Comparison of ENCODE assay signal across 16 cellular contexts in the genomic region with DNA sequence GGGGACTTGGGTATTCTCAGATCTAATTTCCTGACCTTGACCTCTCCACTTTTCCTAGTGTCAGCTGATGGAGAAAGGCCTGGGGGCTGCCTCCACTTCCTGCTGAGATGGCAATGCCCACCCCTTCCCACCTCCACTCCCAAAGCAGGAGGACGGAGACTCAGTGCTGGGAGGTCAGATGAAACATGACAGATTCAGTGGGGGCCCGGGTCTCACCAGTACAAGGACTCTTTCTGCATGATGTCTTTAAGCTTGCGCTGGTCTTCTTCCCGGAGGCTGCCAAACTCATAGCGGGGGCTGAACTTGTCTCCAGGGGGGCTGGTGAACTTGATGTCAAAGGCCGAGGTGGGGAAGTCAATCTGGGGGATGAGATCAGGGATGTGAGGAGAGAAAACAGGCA. TPM values are rescaled to one million over a fixed set of nuclear protein-coding genes. Genes with fewer than 3 reads are reported as not detected.
A peak's percentile ranks its signal among the peaks of the same experiment; 100 is the strongest.
DNase-seq lines count a peak whose midpoint lies in the region; ATAC-seq and TF ChIP-seq lines count a peak whose summit lies in the region.
"Had no signal": no experiment of that assay in that cellular context is flagged by ENCODE, and none has a peak within 500 bp of the region (broad histone marks: within the 10 kb centered on the region; RNA-seq: fewer than 3 reads in every experiment).

No MANE protein-coding gene starts in this region.

- DNase-seq in heart left ventricle (peak in 1 of 5 donors; percentile 30), Right ventricle myocardium inferior (ENCODE audit: missing footprints) (no peak), substantia nigra (lab: John Stamatoyannopoulos, UW) (no peak), glomerular visceral epithelial cell (ENCODE audit: extremely low spot score) (no peak), COLO668 (lab: John Stamatoyannopoulos, UW; ENCODE audit: unreplicated experiment) (no peak)
- DNase-seq: activated CD4-positive, alpha-beta T cell treated with anti-CD3 and anti-CD28 coated beads, Interleukin-2, amount 10 ng/mL, durations not matched to agents 7 days and 5 days; activated T-cell treated with anti-CD3 and anti-CD28 coated beads, Interleukin-2, amount 50 U/mL, for 24 hours; immature natural killer cell; mesendoderm; OCI-M1; pancreas; stimulated activated CD4-positive, alpha-beta T cell treated with anti-CD3 and anti-CD28 coated beads, Interleukin-12 subunit alpha, Interleukin-12 subunit beta, amount 100 ng/mL, for 4 hours had no signal

- peaks cover 0 to 95% (median 66%) of the 10 kb centered on the region in 9 donors for H3K36me3 ChIP-seq in heart left ventricle
- H3K36me3 ChIP-seq in neural cell (ENCODE audit: insufficient read depth, low read length): peaks cover 29% of the 10 kb centered on the region

- TF ChIP-seq EP300 in neural cell (conservative IDR thresholded peaks at IDR 0.05; ENCODE audit: poor library complexity, severe bottlenecking): no peak

- H3K27me3 ChIP-seq in heart left ventricle (no peaks in the 10 kb centered on the region), neural cell (ENCODE audit: insufficient read depth, low read depth, low read length) (no peaks in the 10 kb centered on the region)
- H3K27me3 ChIP-seq: pancreas had no signal

- H3K27ac ChIP-seq in heart left ventricle (peak overlapping the region in 7 of 12 donors; percentile 19 to 62 (median 54)), cingulate gyrus (ENCODE audit: low read depth, low read length) (peak overlapping the region; percentile 83), neural cell (ENCODE audit: low read length) (peak overlapping the region; percentile 16), substantia nigra (ENCODE audit: low read depth, low read length, poor library complexity, severe bottlenecking) (peak overlapping the region; percentile 82)
- H3K27ac ChIP-seq: pancreas, SK-N-MC had no signal

- no peak overlapping the region for H3K9ac ChIP-seq in neural cell (ENCODE audit: low read length)

- TF ChIP-seq CTCF in heart left ventricle (IDR thresholded peaks at IDR 0.05): no peak
- TF ChIP-seq CTCF in neural cell (IDR thresholded peaks at IDR 0.05; ENCODE audit: poor library complexity, severe bottlenecking): no peak

- H3K9me3 ChIP-seq in heart left ventricle: no peaks in the 10 kb centered on the region
- no peaks in the 10 kb centered on the region for H3K9me3 ChIP-seq in neural cell (ENCODE audit: low read length)
- H3K9me3 ChIP-seq: pancreas had no signal

- 69 to 85% (median 74%) methylated on average over 6 of the region's 6 CpGs for WGBS in heart left ventricle, 4 donors

- peaks cover 7 to 75% (median 54%) of the 10 kb centered on the region in 12 donors for H3K4me1 ChIP-seq in heart left ventricle
- H3K4me1 ChIP-seq: pancreas had no signal

- H2AFZ ChIP-seq in neural cell (ENCODE audit: low read depth, low read length): no peak overlapping the region

- H3F3A ChIP-seq in neural cell (ENCODE audit: insufficient read depth, low read length, poor library complexity, severe bottlenecking): no peaks in the 10 kb centered on the region

- ATAC-seq in heart left ventricle (no peak), Right ventricle myocardium inferior (no peak), HG02852 (IDR thresholded peaks at IDR 0.05; ENCODE audit: unreplicated experiment) (no peak)

- TF ChIP-seq POLR2A in heart left ventricle (IDR thresholded peaks at IDR 0.05): no peak

- H3K4me3 ChIP-seq in heart left ventricle (no peak overlapping the region), neural cell (ENCODE audit: low read length) (no peak overlapping the region)
- H3K4me3 ChIP-seq: pancreas, SK-N-MC had no signal

- no peaks in the 10 kb centered on the region for H3K9me2 ChIP-seq in neural cell (ENCODE audit: insufficient read depth, low read length)

- no peaks in the 10 kb centered on the region for H4K20me1 ChIP-seq in neural cell (ENCODE audit: insufficient read depth)

- no peak overlapping the region for H3K4me2 ChIP-seq in neural cell (ENCODE audit: low read length)

- H3K79me2 ChIP-seq in neural cell (replicated peaks; ENCODE audit: insufficient read depth, low read length): no peaks in the 10 kb centered on the region

- TF ChIP-seq RAD21 in neural cell (conservative IDR thresholded peaks at IDR 0.05): no peak

- intact Hi-C loops in heart left ventricle (cut with DNase I): loop anchor here in 9 of 10 donors (2.0 to 10.0 kb wide), 5 partner anchors 46 to 358 kb away; a partner anchor contains a TSS
- intact Hi-C loops in Right ventricle myocardium inferior (cut with DNase I): loop anchor here (2.0 kb wide), 1 partner anchor 48 kb away; a partner anchor contains a TSS

TF ChIP-seq in neural cell, 6 proteins besides CTCF, POLR2A, EP300 and RAD21:
- TF ChIP-seq MXI1 (conservative IDR thresholded peaks at IDR 0.05; ENCODE audit: poor library complexity, severe bottlenecking) (no peak), SMC3 (conservative IDR thresholded peaks at IDR 0.05; ENCODE audit: poor library complexity) (no peak), TAF1 (IDR thresholded peaks at IDR 0.05; ENCODE audit: low read depth) (no peak), POLR2AphosphoS5 (IDR thresholded peaks at IDR 0.05) (no peak)

RNA-seq across cellular contexts. Expression of a gene that starts 35.6 kb away (rescaled TPM):
- 10 to 100 TPM; 15.8 to 29.8 (median 25.9) TPM for total RNA-seq in heart left ventricle
- 10 to 100 TPM in 1 of 2 donors, 1 to 10 TPM in 1; 8.1 to 27.9 TPM for polyA plus RNA-seq in heart left ventricle
- 21.0 TPM for total RNA-seq in Right ventricle myocardium inferior
- 30.1 and 31.2 TPM in 2 replicates for polyA plus RNA-seq in neural cell
- polyA minus RNA-seq in neural cell: 55.2 and 55.5 TPM in 2 replicates

RNA-seq across cellular contexts. Expression of a gene that starts 47.4 kb away (rescaled TPM):
- total RNA-seq in heart left ventricle (10 to 100 TPM; 12.9 to 42.5 (median 19.8) TPM), Right ventricle myocardium inferior (22.7 TPM)
- polyA plus RNA-seq in heart left ventricle (10 to 100 TPM in 1 of 2 donors, 1 to 10 TPM in 1; 9.2 to 11.9 TPM), neural cell (23.7 and 28.7 TPM in 2 replicates)
- polyA minus RNA-seq in neural cell: 50.8 and 52.6 TPM in 2 replicates

Comparison
In these comparisons a context has a peak if more than half of its experiments do, and no peak if none do; other contexts are left out.
1. H3K27ac ChIP-seq: peak in every context shown above with its lines; median percentile 83 in cingulate gyrus; 82 in substantia nigra; 54 in heart left ventricle; 16 in neural cell.